1 cellular context compared by ENCODE assay signal in the genomic region with DNA sequence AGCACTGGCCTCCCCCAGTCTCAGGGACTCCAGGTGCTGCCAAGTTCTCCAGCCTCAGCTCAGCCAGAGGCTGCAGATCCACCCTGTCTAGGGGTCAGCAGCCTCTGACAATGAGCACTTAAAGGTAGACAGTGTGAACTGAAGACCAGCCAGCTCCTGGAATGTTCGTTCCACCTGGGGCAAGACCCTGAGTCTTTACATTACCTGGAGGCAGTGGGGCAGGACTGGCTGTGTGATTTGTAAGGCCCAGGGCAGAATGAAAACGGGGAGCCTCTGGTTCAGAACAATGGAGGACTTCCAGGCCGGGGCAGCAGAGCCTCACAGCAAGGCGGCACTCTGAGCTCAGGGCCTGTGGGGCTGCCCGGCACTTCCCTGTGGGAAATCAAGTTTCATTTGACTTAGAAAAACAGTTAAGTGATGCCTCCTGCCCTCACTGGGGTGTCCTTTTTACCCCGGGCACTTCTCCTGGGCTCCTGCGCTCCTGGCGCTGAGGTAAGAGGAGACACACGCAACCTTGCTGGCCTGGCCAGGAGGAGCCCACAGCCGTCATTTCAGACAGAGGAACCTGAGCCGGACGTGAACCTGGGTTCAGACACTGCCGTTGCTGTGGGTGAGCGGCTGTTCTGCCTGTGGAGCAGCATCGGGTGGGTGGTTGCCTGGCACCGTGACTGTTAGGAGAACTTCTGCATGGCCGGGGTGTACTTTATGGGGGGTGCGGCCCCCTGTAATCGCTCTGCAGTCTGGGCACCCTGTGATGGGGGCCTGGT.
TF ChIP-seq lines count a peak whose summit lies in the region.

No MANE protein-coding gene starts in this region.

TF ChIP-seq in K562, 482 proteins besides CTCF, POLR2A, EP300 and RAD21:
- no peak for TF ChIP-seq CTBP1 (IDR thresholded peaks at IDR 0.05; ENCODE audit: borderline replicate concordance)
- TF ChIP-seq BRCA1 (IDR thresholded peaks at IDR 0.05) = no peak
- TF ChIP-seq BRCA1 (CRISPR knock-in tag; IDR thresholded peaks at IDR 0.05) = no peak
- TF ChIP-seq MED1 (CRISPR knock-in tag; IDR thresholded peaks at IDR 0.05; ENCODE audit: borderline replicate concordance) = no peak
- no peak for TF ChIP-seq MCM2 (IDR thresholded peaks at IDR 0.05; ENCODE audit: low read depth)
- no peak for TF ChIP-seq ZNF444 (CRISPR knock-in tag; IDR thresholded peaks at IDR 0.05)
- TF ChIP-seq POLR2G (IDR thresholded peaks at IDR 0.05; ENCODE audit: low read depth, low read length) = no peak
- no peak for TF ChIP-seq SLC30A9 (CRISPR knock-in tag; IDR thresholded peaks at IDR 0.05)
- TF ChIP-seq CCNT2 (IDR thresholded peaks at IDR 0.05; ENCODE audit: borderline replicate concordance, extremely low read depth, insufficient read length, low read depth, low read length) = no peak
- no peak for TF ChIP-seq EGR1 (conservative IDR thresholded peaks at IDR 0.05)
- TF ChIP-seq, protein P1, sequence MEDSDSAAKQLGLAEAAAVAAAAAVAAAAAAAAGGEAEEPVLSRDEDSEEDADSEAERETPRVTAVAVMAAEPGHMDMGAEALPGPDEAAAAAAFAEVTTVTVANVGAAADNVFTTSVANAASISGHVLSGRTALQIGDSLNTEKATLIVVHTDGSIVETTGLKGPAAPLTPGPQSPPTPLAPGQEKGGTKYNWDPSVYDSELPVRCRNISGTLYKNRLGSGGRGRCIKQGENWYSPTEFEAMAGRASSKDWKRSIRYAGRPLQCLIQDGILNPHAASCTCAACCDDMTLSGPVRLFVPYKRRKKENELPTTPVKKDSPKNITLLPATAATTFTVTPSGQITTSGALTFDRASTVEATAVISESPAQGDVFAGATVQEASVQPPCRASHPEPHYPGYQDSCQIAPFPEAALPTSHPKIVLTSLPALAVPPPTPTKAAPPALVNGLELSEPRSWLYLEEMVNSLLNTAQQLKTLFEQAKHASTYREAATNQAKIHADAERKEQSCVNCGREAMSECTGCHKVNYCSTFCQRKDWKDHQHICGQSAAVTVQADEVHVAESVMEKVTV (CRISPR knock-in tag; IDR thresholded peaks at IDR 0.05) = no peak
- no peak for TF ChIP-seq SMARCE1 (IDR thresholded peaks at IDR 0.05)
- no peak for TF ChIP-seq PURB (CRISPR knock-in tag; IDR thresholded peaks at IDR 0.05; ENCODE audit: low read depth)
- TF ChIP-seq ZNF316 (IDR thresholded peaks at IDR 0.05) = no peak
- TF ChIP-seq HNRNPL (IDR thresholded peaks at IDR 0.05; ENCODE audit: low read depth, low read length) = no peak
- TF ChIP-seq TOE1 (IDR thresholded peaks at IDR 0.05; ENCODE audit: borderline replicate concordance) = no peak
- TF ChIP-seq TOE1 (CRISPR knock-in tag; IDR thresholded peaks at IDR 0.05; ENCODE audit: borderline replicate concordance, low read depth) = no peak
- TF ChIP-seq, protein P2, sequence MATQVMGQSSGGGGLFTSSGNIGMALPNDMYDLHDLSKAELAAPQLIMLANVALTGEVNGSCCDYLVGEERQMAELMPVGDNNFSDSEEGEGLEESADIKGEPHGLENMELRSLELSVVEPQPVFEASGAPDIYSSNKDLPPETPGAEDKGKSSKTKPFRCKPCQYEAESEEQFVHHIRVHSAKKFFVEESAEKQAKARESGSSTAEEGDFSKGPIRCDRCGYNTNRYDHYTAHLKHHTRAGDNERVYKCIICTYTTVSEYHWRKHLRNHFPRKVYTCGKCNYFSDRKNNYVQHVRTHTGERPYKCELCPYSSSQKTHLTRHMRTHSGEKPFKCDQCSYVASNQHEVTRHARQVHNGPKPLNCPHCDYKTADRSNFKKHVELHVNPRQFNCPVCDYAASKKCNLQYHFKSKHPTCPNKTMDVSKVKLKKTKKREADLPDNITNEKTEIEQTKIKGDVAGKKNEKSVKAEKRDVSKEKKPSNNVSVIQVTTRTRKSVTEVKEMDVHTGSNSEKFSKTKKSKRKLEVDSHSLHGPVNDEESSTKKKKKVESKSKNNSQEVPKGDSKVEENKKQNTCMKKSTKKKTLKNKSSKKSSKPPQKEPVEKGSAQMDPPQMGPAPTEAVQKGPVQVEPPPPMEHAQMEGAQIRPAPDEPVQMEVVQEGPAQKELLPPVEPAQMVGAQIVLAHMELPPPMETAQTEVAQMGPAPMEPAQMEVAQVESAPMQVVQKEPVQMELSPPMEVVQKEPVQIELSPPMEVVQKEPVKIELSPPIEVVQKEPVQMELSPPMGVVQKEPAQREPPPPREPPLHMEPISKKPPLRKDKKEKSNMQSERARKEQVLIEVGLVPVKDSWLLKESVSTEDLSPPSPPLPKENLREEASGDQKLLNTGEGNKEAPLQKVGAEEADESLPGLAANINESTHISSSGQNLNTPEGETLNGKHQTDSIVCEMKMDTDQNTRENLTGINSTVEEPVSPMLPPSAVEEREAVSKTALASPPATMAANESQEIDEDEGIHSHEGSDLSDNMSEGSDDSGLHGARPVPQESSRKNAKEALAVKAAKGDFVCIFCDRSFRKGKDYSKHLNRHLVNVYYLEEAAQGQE (CRISPR knock-in tag; IDR thresholded peaks at IDR 0.05; ENCODE audit: low read depth) = no peak
- TF ChIP-seq TFAM (CRISPR knock-in tag; conservative IDR thresholded peaks at IDR 0.05) = no peak
